Comparison of ENCODE assay signal across 1 cellular context in genomic region chr3:192918275-192918588, GRCh38.
TF ChIP-seq lines count a peak whose summit lies in the region.

No MANE protein-coding gene starts in this region.

TF ChIP-seq in SK-N-SH treated with all-trans-retinoic acid at 6 μM for 48 hours, 23 proteins besides CTCF, POLR2A, EP300 and RAD21 (continued from another document):
- TF ChIP-seq, protein P1, sequence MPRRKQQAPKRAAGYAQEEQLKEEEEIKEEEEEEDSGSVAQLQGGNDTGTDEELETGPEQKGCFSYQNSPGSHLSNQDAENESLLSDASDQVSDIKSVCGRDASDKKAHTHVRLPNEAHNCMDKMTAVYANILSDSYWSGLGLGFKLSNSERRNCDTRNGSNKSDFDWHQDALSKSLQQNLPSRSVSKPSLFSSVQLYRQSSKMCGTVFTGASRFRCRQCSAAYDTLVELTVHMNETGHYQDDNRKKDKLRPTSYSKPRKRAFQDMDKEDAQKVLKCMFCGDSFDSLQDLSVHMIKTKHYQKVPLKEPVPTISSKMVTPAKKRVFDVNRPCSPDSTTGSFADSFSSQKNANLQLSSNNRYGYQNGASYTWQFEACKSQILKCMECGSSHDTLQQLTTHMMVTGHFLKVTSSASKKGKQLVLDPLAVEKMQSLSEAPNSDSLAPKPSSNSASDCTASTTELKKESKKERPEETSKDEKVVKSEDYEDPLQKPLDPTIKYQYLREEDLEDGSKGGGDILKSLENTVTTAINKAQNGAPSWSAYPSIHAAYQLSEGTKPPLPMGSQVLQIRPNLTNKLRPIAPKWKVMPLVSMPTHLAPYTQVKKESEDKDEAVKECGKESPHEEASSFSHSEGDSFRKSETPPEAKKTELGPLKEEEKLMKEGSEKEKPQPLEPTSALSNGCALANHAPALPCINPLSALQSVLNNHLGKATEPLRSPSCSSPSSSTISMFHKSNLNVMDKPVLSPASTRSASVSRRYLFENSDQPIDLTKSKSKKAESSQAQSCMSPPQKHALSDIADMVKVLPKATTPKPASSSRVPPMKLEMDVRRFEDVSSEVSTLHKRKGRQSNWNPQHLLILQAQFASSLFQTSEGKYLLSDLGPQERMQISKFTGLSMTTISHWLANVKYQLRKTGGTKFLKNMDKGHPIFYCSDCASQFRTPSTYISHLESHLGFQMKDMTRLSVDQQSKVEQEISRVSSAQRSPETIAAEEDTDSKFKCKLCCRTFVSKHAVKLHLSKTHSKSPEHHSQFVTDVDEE (CRISPR knock-in tag; IDR thresholded peaks at IDR 0.05) = no peak
- TF ChIP-seq ESRRG (CRISPR knock-in tag; IDR thresholded peaks at IDR 0.05) (no peak), CSRNP3 (CRISPR knock-in tag; IDR thresholded peaks at IDR 0.05) (no peak), RARB (CRISPR knock-in tag; IDR thresholded peaks at IDR 0.05) (no peak), SNAI2 (CRISPR knock-in tag; IDR thresholded peaks at IDR 0.05) (no peak), GLIS3 (CRISPR knock-in tag; IDR thresholded peaks at IDR 0.05) (no peak), PPARA (CRISPR knock-in tag; IDR thresholded peaks at IDR 0.05; ENCODE audit: borderline replicate concordance) (no peak), TOX (CRISPR knock-in tag; IDR thresholded peaks at IDR 0.05; ENCODE audit: borderline replicate concordance) (no peak), ZNF8 (CRISPR knock-in tag; IDR thresholded peaks at IDR 0.05) (no peak)
- TF ChIP-seq, protein P2, sequence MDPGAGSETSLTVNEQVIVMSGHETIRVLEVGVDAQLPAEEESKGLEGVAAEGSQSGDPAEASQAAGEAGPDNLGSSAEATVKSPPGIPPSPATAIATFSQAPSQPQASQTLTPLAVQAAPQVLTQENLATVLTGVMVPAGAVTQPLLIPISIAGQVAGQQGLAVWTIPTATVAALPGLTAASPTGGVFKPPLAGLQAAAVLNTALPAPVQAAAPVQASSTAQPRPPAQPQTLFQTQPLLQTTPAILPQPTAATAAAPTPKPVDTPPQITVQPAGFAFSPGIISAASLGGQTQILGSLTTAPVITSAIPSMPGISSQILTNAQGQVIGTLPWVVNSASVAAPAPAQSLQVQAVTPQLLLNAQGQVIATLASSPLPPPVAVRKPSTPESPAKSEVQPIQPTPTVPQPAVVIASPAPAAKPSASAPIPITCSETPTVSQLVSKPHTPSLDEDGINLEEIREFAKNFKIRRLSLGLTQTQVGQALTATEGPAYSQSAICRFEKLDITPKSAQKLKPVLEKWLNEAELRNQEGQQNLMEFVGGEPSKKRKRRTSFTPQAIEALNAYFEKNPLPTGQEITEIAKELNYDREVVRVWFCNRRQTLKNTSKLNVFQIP (CRISPR knock-in tag; IDR thresholded peaks at IDR 0.05; ENCODE audit: borderline replicate concordance, low read depth) = no peak
